ENCODE assay signal across 27 cellular contexts in the genomic region with DNA sequence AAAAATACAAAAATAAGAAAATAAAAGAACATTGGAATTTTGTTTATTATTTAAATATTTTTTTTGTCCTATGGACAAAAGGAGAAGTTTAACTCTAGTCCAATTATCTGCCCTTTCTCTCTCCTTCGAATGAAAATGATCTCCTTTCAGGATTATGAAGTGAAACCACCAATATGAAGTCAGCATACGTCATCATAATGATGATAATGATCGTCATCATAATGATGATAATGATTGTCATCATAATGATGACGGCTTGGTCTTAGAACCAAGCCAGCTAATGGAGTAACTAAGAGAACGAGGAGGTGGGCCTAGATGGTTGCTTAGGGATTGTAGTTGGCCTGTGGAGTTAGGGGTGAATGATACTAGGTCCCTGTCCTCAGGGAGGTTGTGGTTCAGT. TPM values are rescaled to one million over a fixed set of nuclear protein-coding genes. Genes with fewer than 3 reads are reported as not detected.
"Had no signal": no experiment of that assay in that cellular context is flagged by ENCODE, and none has a peak within 500 bp of the region (broad histone marks: within the 10 kb centered on the region; RNA-seq: fewer than 3 reads in every experiment).

No MANE protein-coding gene starts in this region.

- H3K27me3 ChIP-seq: colonic mucosa, esophagus muscularis mucosa, esophagus squamous epithelium, foreskin keratinocyte, gastrocnemius medialis, gastroesophageal sphincter, heart left ventricle, heart right ventricle had no signal

- H3K4me3 ChIP-seq: colonic mucosa, coronary artery, dorsolateral prefrontal cortex, esophagus muscularis mucosa, esophagus squamous epithelium, gastrocnemius medialis, gastroesophageal sphincter, heart left ventricle, heart right ventricle had no signal

- H3K36me3 ChIP-seq: colonic mucosa, esophagus muscularis mucosa, esophagus squamous epithelium, gastrocnemius medialis, gastroesophageal sphincter, heart left ventricle, heart right ventricle had no signal

- H3K9me3 ChIP-seq: colonic mucosa, esophagus muscularis mucosa, esophagus squamous epithelium, gastrocnemius medialis, gastroesophageal sphincter had no signal

- H3K4me1 ChIP-seq: colonic mucosa, esophagus muscularis mucosa, esophagus squamous epithelium, foreskin keratinocyte, gastrocnemius medialis, gastroesophageal sphincter, heart left ventricle, heart right ventricle had no signal

- H3K27ac ChIP-seq: colonic mucosa, coronary artery, dorsolateral prefrontal cortex, epithelial cell of prostate, esophagus muscularis mucosa, esophagus squamous epithelium, foreskin keratinocyte, gastrocnemius medialis, gastroesophageal sphincter, heart left ventricle, heart right ventricle had no signal

- FAIRE-seq: endometrium, endothelial cell of umbilical vein, frontal cortex had no signal

- DNase-seq: colonic mucosa; cortex of kidney; dermis blood vessel endothelial cell; dorsolateral prefrontal cortex; effector CD4-positive, alpha-beta T cell; effector CD8-positive, alpha-beta T cell; effector memory CD4-positive, alpha-beta T cell; effector memory CD8-positive, alpha-beta T cell; endodermal cell; erythroblast; esophagus squamous epithelium; foreskin fibroblast; foreskin keratinocyte; foreskin melanocyte; gastrocnemius medialis; glutamatergic neuron; head of caudate nucleus; heart left ventricle; heart right ventricle had no signal

- ATAC-seq: effector memory CD8-positive, alpha-beta T cell; esophagus mucosa; foreskin keratinocyte; gastrocnemius medialis; gastroesophageal sphincter; heart left ventricle; heart right ventricle had no signal

RNA-seq across cellular contexts. Expression of a gene that starts 21.9 kb away (rescaled TPM):
- total RNA-seq: foreskin keratinocyte had no signal
- polyA plus RNA-seq: foreskin keratinocyte had no signal
